ENCODE assay signal across 14 cellular contexts in the genomic region with DNA sequence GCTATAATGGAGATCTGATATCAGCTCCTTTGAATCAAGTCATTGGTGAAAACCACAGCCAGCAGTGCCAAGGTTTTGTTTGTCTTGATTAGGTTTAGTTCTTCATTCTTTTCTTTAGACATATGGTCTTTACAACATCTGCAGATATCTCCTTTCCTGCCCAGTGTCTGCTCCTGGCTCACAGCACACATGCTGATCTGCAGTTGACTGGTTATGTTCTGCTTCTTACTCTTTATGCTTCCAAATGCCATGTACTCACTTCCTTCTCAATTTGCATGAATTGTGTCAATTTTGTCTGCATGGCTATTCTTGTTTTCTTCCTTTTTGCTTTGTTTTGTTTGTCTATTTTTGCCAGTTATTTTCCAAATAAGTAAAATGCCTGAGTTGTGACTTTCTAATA.
DNase-seq lines count a peak whose midpoint lies in the region; ATAC-seq lines count a peak whose summit lies in the region.
"Had no signal": no experiment of that assay in that cellular context is flagged by ENCODE, and none has a peak within 500 bp of the region (broad histone marks: within the 10 kb centered on the region; RNA-seq: fewer than 3 reads in every experiment).

No MANE protein-coding gene starts in this region.

- intact Hi-C loops in dendritic cell treated with granulocyte-macrophage colony-stimulating factor and Interleukin-4, amounts not matched to agents 40 ng/mL and 50 ng/mL, for 4 days (cut with micrococcal nuclease), result loop anchor here (10.0 kb wide), 1 partner anchor 278 kb away; the partner anchor contains the start of genes APLF and FBXO48

- peak overlapping the region; percentile 60 for H3K4me3 Mint-ChIP-seq in stimulated activated naive CD8-positive, alpha-beta T cell treated with anti-CD3 and anti-CD28 coated beads, Interleukin-15, Interleukin-2, amounts not matched to agents 100 ng/mL and 50 ng/mL, for 24 hours
- H3K4me3 Mint-ChIP-seq in dendritic cell treated with granulocyte-macrophage colony-stimulating factor and Interleukin-4, amounts not matched to agents 40 ng/mL and 50 ng/mL, for 4 days, result peak overlapping the region; percentile 64

- DNase-seq in stimulated activated naive CD8-positive, alpha-beta T cell treated with anti-CD3 and anti-CD28 coated beads, Interleukin-15, Interleukin-2, amounts not matched to agents 100 U/mL and 50 U/mL, for 24 hours, result no peak
- DNase-seq in NOMO-1 treated with DMSO at 0.1 percent for 48 hours (lab: John Stamatoyannopoulos, UW; ENCODE audit: unreplicated experiment), result peak; percentile 72
- no peak for DNase-seq in substantia nigra (lab: John Stamatoyannopoulos, UW)
- DNase-seq in cortex of kidney (lab: John Stamatoyannopoulos, UW), result no peak
- DNase-seq: activated gamma-delta T cell; Calu3; NCI-H1436 treated with DMSO at 0.1 percent for 48 hours; stimulated activated naive CD4-positive, alpha-beta T cell treated with Interleukin-2 at 50 U/mL for 16 hours had no signal

- H3K36me3 Mint-ChIP-seq in stimulated activated naive CD8-positive, alpha-beta T cell treated with anti-CD3 and anti-CD28 coated beads, Interleukin-15, Interleukin-2, amounts not matched to agents 100 ng/mL and 50 ng/mL, for 24 hours (ENCODE audit: low read depth), result peaks cover 75% of the 10 kb centered on the region
- peaks cover 89% of the 10 kb centered on the region for H3K36me3 Mint-ChIP-seq in dendritic cell treated with granulocyte-macrophage colony-stimulating factor and Interleukin-4, amounts not matched to agents 40 ng/mL and 50 ng/mL, for 4 days (ENCODE audit: low read depth)

- no peak overlapping the region for H3K27ac ChIP-seq in substantia nigra (ENCODE audit: low read depth, low read length, poor library complexity, severe bottlenecking)
- H3K27ac ChIP-seq: SK-N-MC had no signal

- no peaks in the 10 kb centered on the region for H3K27me3 Mint-ChIP-seq in stimulated activated naive CD8-positive, alpha-beta T cell treated with anti-CD3 and anti-CD28 coated beads, Interleukin-15, Interleukin-2, amounts not matched to agents 100 ng/mL and 50 ng/mL, for 24 hours
- no peaks in the 10 kb centered on the region for H3K27me3 Mint-ChIP-seq in dendritic cell treated with granulocyte-macrophage colony-stimulating factor and Interleukin-4, amounts not matched to agents 40 ng/mL and 50 ng/mL, for 4 days

- H3K4me1 Mint-ChIP-seq in stimulated activated naive CD8-positive, alpha-beta T cell treated with anti-CD3 and anti-CD28 coated beads, Interleukin-15, Interleukin-2, amounts not matched to agents 100 ng/mL and 50 ng/mL, for 24 hours (ENCODE audit: low read depth), result peaks cover 96% of the 10 kb centered on the region
- peaks cover 88% of the 10 kb centered on the region for H3K4me1 Mint-ChIP-seq in dendritic cell treated with granulocyte-macrophage colony-stimulating factor and Interleukin-4, amounts not matched to agents 40 ng/mL and 50 ng/mL, for 4 days (ENCODE audit: low read depth)

- H3K27ac Mint-ChIP-seq in stimulated activated naive CD8-positive, alpha-beta T cell treated with anti-CD3 and anti-CD28 coated beads, Interleukin-15, Interleukin-2, amounts not matched to agents 100 ng/mL and 50 ng/mL, for 24 hours, result peak overlapping the region; percentile 70
- H3K27ac Mint-ChIP-seq in dendritic cell treated with granulocyte-macrophage colony-stimulating factor and Interleukin-4, amounts not matched to agents 40 ng/mL and 50 ng/mL, for 4 days, result peak overlapping the region; percentile 88

- H3K9me3 Mint-ChIP-seq in stimulated activated naive CD8-positive, alpha-beta T cell treated with anti-CD3 and anti-CD28 coated beads, Interleukin-15, Interleukin-2, amounts not matched to agents 100 ng/mL and 50 ng/mL, for 24 hours, result no peaks in the 10 kb centered on the region
- no peaks in the 10 kb centered on the region for H3K9me3 Mint-ChIP-seq in dendritic cell treated with granulocyte-macrophage colony-stimulating factor and Interleukin-4, amounts not matched to agents 40 ng/mL and 50 ng/mL, for 4 days

- ATAC-seq in stimulated activated naive CD8-positive, alpha-beta T cell treated with anti-CD3 and anti-CD28 coated beads, Interleukin-15, Interleukin-2, amounts not matched to agents 100 U/mL and 50 U/mL, for 24 hours, result no peak
- ATAC-seq in HG02970 (IDR thresholded peaks at IDR 0.05; ENCODE audit: low FRiP score, unreplicated experiment), result no peak
- no peak for ATAC-seq in HG03280 (IDR thresholded peaks at IDR 0.05; ENCODE audit: unreplicated experiment)
- ATAC-seq: sciatic nerve had no signal
